In the genomic region with DNA sequence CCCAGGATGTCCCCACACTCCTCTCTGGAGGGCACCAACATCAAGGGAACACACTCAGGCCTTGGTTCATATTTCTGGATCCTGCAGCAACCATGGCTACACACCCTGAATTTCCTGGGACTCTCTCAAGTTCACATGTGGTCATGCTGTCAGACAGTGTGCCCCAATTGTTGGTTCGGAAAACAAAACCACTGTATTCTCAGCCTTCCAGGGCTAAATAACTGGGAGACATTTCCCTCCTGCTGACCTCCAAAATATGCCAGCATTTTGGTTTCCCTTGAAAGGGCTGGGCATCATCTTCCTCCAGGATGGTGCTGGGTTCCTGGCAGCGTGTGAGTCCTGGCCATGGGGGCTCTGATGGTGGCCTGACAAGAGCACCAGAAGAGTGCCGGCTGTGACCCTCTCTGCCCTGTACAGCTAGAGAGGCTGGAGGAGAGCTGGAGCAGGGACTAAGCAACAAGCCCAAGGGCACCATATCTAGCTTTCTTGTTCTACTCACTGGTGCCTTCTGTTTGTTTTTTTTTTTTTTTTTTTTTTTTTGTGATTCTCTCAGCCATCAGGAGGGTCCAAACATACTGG, we compare ENCODE assay signal across 9 cellular contexts. TPM values are rescaled to one million over a fixed set of nuclear protein-coding genes. Genes with fewer than 3 reads are reported as not detected.
DNase-seq lines count a peak whose midpoint lies in the region; ATAC-seq and TF ChIP-seq lines count a peak whose summit lies in the region.
"Had no signal": no experiment of that assay in that cellular context is flagged by ENCODE, and none has a peak within 500 bp of the region (broad histone marks: within the 10 kb centered on the region; RNA-seq: fewer than 3 reads in every experiment).

No MANE protein-coding gene starts in this region.

- no peaks in the 10 kb centered on the region for H4K20me1 ChIP-seq in DOHH2 (ENCODE audit: control insufficient read depth, insufficient read depth, low read depth, low read length)

- peaks cover 33% of the 10 kb centered on the region for H3K79me2 ChIP-seq in DOHH2 (ENCODE audit: control insufficient read depth, low read length)

- ATAC-seq in sciatic nerve, result peak; percentile 12
- no peak for ATAC-seq in GM18517 (IDR thresholded peaks at IDR 0.05; ENCODE audit: unreplicated experiment)
- no peak for ATAC-seq in HG03521 (IDR thresholded peaks at IDR 0.05; ENCODE audit: unreplicated experiment)

- H3K4me3 ChIP-seq in DOHH2 (ENCODE audit: low read length) (peak overlapping the region; percentile 75), dorsolateral prefrontal cortex (peak overlapping the region in 2 of 59 donors; percentile 49 to 54), prostate gland (no peak overlapping the region)

- 89% methylated on average over 3 of the region's 3 CpGs for WGBS in prostate gland

- H3K36me3 ChIP-seq in DOHH2 (ENCODE audit: control insufficient read depth, low read length) (peaks cover 17% of the 10 kb centered on the region), prostate gland (no peaks in the 10 kb centered on the region)

- H3K4me2 ChIP-seq in DOHH2 (ENCODE audit: low read length), result peak overlapping the region; percentile 92

- H3K4me1 ChIP-seq in DOHH2 (ENCODE audit: control insufficient read depth, low read length), result peaks cover 43% of the 10 kb centered on the region
- H3K4me1 ChIP-seq in prostate gland (replicated peaks), result no peaks in the 10 kb centered on the region

- no peaks in the 10 kb centered on the region for H3K27me3 ChIP-seq in DOHH2 (ENCODE audit: control insufficient read depth, low read length)
- H3K27me3 ChIP-seq in dorsolateral prefrontal cortex, result no peaks in the 10 kb centered on the region
- H3K27me3 ChIP-seq in prostate gland (replicated peaks; ENCODE audit: insufficient read depth), result no peaks in the 10 kb centered on the region

- no peak for TF ChIP-seq POLR2A in prostate gland (IDR thresholded peaks at IDR 0.05)

- TF ChIP-seq CTCF in DOHH2 (IDR thresholded peaks at IDR 0.05; ENCODE audit: low read depth, low read length, poor library complexity, severe bottlenecking) (no peak), dorsolateral prefrontal cortex (IDR thresholded peaks at IDR 0.05 in 54 of 56, conservative IDR thresholded peaks at IDR 0.05 in 2 of 56; ENCODE audit: low read depth in 1 of 56, partially characterized antibody in 56 of 56) (peak in 3 of 56 donors; percentile 7 to 11 (median 10)), prostate gland (IDR thresholded peaks at IDR 0.05) (no peak)

- H3K27ac ChIP-seq in DOHH2 (ENCODE audit: low read depth, low read length) (peak overlapping the region; percentile 71), dorsolateral prefrontal cortex (peak overlapping the region in 43 of 59 donors; percentile 0 to 80 (median 51)), prostate gland (no peak overlapping the region)

- 0 out of 2 replicates have a peak, but pooled peaks cover 2% of the 10 kb centered on the region for H3F3A ChIP-seq in DOHH2 (ENCODE audit: control insufficient read depth, insufficient read depth)

- DNase-seq in Kasumi-1 (lab: John Stamatoyannopoulos, UW) (peak; percentile 19 to 53), dorsolateral prefrontal cortex (no peak), sciatic nerve (ENCODE audit: low spot score) (no peak), occipital lobe (lab: John Stamatoyannopoulos, UW) (no peak), prostate gland (ENCODE audit: low spot score) (no peak)
- DNase-seq: NCI-H510A treated with DMSO at 0.1 percent for 48 hours had no signal

- H3K9me2 ChIP-seq in DOHH2 (replicated peaks; ENCODE audit: control insufficient read depth, low read length), result no peaks in the 10 kb centered on the region

- intact Hi-C loops in dorsolateral prefrontal cortex (cut with DNase I) (no loop called here), sciatic nerve (cut with DNase I) (no loop called here), prostate gland (cut with DNase I) (no loop called here)

- H3K9me3 ChIP-seq in DOHH2 (ENCODE audit: control insufficient read depth, insufficient read depth, low read length), result no peaks in the 10 kb centered on the region
- H3K9me3 ChIP-seq in prostate gland, result no peaks in the 10 kb centered on the region

RNA-seq across cellular contexts. Expression of a gene that starts 37.5 kb away (rescaled TPM):
- 100 to 1,000 TPM in 1 of 120 experiments, 10 to 100 TPM in 119; 15.8 to 100 (median 34.0) TPM for total RNA-seq in dorsolateral prefrontal cortex
- 107 TPM for total RNA-seq in sciatic nerve
- 2.7 TPM for total RNA-seq in occipital lobe
- total RNA-seq in prostate gland, result 10 to 100 TPM in 1 of 2 donors, 1 to 10 TPM in 1; 7.2 to 19.0 TPM

Comparison
In these comparisons a context has a peak if more than half of its experiments do, and no peak if none do; other contexts are left out.
1. H3K27ac ChIP-seq: peak in DOHH2 (single experiment) and dorsolateral prefrontal cortex (43 of 59); none in prostate gland (0 of 2).
2. DNase-seq: peak in Kasumi-1 (2 of 2); none in dorsolateral prefrontal cortex (0 of 10), sciatic nerve (single experiment), occipital lobe (single experiment) and prostate gland (single experiment).